8 cellular contexts compared by ENCODE assay signal in the genomic region with DNA sequence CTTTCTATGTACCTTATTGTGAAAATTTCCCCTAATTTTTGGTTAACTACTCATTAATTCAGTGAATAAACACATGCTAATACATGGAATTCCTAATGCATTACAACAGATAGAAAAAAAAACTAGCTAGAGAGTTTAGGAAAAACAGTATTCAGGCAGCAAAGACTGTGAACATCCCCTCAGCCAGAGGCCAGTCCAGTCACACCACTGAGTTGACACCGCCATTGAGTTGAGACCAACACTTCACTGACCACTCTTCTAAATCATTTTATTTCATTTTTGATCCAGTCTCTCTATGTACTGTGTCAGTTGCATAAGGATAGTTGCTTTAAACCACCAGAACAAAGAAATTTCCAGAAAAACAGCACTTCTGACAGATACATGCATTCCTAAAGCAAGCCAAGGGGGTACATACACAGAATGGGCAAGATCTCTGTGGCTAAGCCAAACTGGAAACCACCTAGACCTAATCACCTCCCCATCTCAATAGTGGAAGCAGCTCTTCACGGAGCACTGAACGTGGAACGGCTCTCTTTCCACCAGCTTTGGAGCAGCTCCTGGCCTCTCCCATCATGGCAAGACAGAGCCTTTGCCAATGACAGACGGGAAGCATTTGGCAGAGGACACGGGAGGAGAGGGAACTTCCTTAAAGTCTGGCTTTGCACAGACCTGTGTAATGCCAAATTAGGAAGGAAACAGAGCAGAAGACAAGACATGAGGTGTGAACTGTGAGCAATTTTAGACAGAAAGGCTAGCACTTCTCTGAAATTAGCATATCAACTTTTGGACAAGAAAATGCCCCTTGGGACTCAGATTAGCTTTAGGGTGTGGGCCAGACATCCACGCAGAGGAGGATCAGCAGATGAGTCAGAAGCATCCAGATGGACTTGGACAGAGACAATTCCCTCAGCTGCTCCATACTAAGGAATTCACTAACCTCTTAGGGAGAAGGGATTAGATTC. TPM values are rescaled to one million over a fixed set of nuclear protein-coding genes. Genes with fewer than 3 reads are reported as not detected.
DNase-seq lines count a peak whose midpoint lies in the region; ATAC-seq and TF ChIP-seq lines count a peak whose summit lies in the region.

No MANE protein-coding gene starts in this region.

- TF ChIP-seq EP300 in transverse colon (IDR thresholded peaks at IDR 0.05; ENCODE audit: low read depth), result no peak

- peak; percentile 43 for DNase-seq in dedifferentiated amniotic fluid mesenchymal stem cell (ENCODE audit: extremely low spot score)
- DNase-seq in skeletal muscle cell (ENCODE audit: low read depth), result peak; percentile 73
- no peak for DNase-seq in GOT3 (lab: John Stamatoyannopoulos, UW)
- no peak for DNase-seq in NCI-H526 treated with DMSO at 0.1 percent for 48 hours (lab: John Stamatoyannopoulos, UW)
- no peak for DNase-seq in transverse colon

- H3K4me3 ChIP-seq in skeletal muscle cell (ENCODE audit: low read depth, low read length) (no peak overlapping the region), transverse colon (no peak overlapping the region)

- no peak for TF ChIP-seq POLR2A in transverse colon (IDR thresholded peaks at IDR 0.05)

- in situ Hi-C loops in transverse colon (cut with MboI; ENCODE audit: low pct_ligation_motif_present in 1 of 4, low pct_unique_long_range_greater_than_20kb in 1 of 4, low sequenced_read_pairs in 3 of 4), result no loop called here

- peak overlapping the region in 1 of 4 donors; percentile 17 for H3K27ac ChIP-seq in transverse colon

- H3K36me3 ChIP-seq in transverse colon, result no peaks in the 10 kb centered on the region

- peaks cover 0 to 4% of the 10 kb centered on the region in 2 donors for H3K9me3 ChIP-seq in transverse colon

- WGBS in transverse colon (ENCODE audit: low coverage in 1 of 2), 2 donors, result 55 to 80% methylated on average over 1 to 7 of the region's 7 CpGs

- TF ChIP-seq CTCF in transverse colon (IDR thresholded peaks at IDR 0.05), result no peak

- intact Hi-C loops in transverse colon (cut with DNase I; ENCODE audit: low total_unique reads), result no loop called here

- ATAC-seq in GM18502 (IDR thresholded peaks at IDR 0.05; ENCODE audit: poor library complexity, unreplicated experiment), result peak; percentile 81
- ATAC-seq in HG02759 (IDR thresholded peaks at IDR 0.05; ENCODE audit: unreplicated experiment), result peak; percentile 92
- no peak for ATAC-seq in HG03097 (IDR thresholded peaks at IDR 0.05; ENCODE audit: low FRiP score, unreplicated experiment)

- no peaks in the 10 kb centered on the region for H3K4me1 ChIP-seq in transverse colon

- no peaks in the 10 kb centered on the region for H3K27me3 ChIP-seq in transverse colon

RNA-seq across cellular contexts. Expression of a gene that starts 36.4 kb away (rescaled TPM):
- total RNA-seq in transverse colon, result 1 to 10 TPM in 2 of 4 donors, under 1 TPM in 2; 0.20 to 1.6 (median 0.90) TPM

Comparison
In these comparisons a context has a peak if more than half of its experiments do, and no peak if none do; other contexts are left out.
1. DNase-seq: peak in dedifferentiated amniotic fluid mesenchymal stem cell (single experiment) and skeletal muscle cell (single experiment); none in GOT3 (single experiment), NCI-H526 treated with DMSO at 0.1 percent for 48 hours (single experiment) and transverse colon (single experiment).